Comparison of ENCODE assay signal across 2 cellular contexts in the genomic region with DNA sequence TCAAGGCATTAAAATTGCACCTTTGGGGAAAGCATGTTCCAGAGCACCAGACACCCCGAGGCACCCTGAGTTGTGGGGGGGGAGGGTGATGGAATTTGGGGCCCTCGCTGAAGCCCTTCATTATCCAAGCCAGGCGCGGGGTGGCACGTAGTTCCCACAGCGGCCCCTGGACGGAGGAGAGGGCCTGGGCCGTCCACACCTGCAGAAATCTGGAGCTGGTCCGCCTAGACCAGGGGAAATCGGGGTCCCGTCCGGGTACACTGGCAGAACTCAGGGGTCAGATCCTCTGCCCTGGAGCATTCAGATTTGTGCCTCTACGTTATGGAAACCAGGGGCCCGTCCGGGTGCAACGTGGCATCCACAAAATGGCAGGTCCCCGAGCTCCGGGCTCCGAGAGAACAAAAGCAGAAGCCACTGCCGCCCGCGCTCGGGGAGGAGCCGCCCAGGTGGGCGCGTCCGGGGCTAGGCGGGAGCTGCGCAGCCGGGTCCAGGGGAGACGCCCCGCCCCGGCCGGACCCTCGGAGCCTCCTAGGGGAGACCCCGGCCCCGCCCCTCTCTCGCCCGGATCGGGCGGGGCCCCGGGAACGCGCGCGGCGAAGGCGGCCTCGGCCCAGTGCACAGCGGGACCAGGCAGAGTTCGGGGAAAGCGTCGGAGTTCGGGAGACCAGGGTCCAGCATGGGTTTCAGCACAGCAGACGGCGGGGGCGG.
TF ChIP-seq lines count a peak whose summit lies in the region.

A gene with protein sequence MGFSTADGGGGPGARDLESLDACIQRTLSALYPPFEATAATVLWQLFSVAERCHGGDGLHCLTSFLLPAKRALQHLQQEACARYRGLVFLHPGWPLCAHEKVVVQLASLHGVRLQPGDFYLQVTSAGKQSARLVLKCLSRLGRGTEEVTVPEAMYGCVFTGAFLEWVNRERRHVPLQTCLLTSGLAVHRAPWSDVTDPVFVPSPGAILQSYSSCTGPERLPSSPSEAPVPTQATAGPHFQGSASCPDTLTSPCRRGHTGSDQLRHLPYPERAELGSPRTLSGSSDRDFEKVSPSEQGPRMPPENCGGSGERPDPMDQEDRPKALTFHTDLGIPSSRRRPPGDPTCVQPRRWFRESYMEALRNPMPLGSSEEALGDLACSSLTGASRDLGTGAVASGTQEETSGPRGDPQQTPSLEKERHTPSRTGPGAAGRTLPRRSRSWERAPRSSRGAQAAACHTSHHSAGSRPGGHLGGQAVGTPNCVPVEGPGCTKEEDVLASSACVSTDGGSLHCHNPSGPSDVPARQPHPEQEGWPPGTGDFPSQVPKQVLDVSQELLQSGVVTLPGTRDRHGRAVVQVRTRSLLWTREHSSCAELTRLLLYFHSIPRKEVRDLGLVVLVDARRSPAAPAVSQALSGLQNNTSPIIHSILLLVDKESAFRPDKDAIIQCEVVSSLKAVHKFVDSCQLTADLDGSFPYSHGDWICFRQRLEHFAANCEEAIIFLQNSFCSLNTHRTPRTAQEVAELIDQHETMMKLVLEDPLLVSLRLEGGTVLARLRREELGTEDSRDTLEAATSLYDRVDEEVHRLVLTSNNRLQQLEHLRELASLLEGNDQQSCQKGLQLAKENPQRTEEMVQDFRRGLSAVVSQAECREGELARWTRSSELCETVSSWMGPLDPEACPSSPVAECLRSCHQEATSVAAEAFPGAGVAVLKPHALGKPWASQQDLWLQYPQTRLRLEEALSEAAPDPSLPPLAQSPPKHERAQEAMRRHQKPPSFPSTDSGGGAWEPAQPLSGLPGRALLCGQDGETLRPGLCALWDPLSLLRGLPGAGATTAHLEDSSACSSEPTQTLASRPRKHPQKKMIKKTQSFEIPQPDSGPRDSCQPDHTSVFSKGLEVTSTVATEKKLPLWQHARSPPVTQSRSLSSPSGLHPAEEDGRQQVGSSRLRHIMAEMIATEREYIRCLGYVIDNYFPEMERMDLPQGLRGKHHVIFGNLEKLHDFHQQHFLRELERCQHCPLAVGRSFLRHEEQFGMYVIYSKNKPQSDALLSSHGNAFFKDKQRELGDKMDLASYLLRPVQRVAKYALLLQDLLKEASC (N-terminal part only) (plus strand): TSS at position 613 of the 708 bp plus-strand sequence. CDS start 64 bp downstream, at position 677.

TF ChIP-seq in WTC11, 78 proteins besides CTCF, POLR2A, EP300 and RAD21 (continues in another document):
- TF ChIP-seq SMAD3 (CRISPR knock-in tag; IDR thresholded peaks at IDR 0.05; ENCODE audit: borderline replicate concordance) (no peak), SOX15 (CRISPR knock-in tag; IDR thresholded peaks at IDR 0.05) (no peak), NR2C2 (CRISPR knock-in tag; IDR thresholded peaks at IDR 0.05) (no peak), ZNF423 (CRISPR knock-in tag; IDR thresholded peaks at IDR 0.05) (no peak; the same call in 1 of the 2 replicates), SP1 (CRISPR knock-in tag; conservative IDR thresholded peaks at IDR 0.05) (peak; percentile 77), ATF1 (CRISPR knock-in tag; IDR thresholded peaks at IDR 0.05) (no peak), FOXP1 (CRISPR knock-in tag; IDR thresholded peaks at IDR 0.05; ENCODE audit: borderline replicate concordance) (no peak), TP53 (CRISPR knock-in tag; IDR thresholded peaks at IDR 0.05) (no peak), OVOL2 (CRISPR knock-in tag; IDR thresholded peaks at IDR 0.05; ENCODE audit: borderline replicate concordance) (no peak)
- TF ChIP-seq, protein P1, sequence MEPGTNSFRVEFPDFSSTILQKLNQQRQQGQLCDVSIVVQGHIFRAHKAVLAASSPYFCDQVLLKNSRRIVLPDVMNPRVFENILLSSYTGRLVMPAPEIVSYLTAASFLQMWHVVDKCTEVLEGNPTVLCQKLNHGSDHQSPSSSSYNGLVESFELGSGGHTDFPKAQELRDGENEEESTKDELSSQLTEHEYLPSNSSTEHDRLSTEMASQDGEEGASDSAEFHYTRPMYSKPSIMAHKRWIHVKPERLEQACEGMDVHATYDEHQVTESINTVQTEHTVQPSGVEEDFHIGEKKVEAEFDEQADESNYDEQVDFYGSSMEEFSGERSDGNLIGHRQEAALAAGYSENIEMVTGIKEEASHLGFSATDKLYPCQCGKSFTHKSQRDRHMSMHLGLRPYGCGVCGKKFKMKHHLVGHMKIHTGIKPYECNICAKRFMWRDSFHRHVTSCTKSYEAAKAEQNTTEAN (CRISPR knock-in tag; IDR thresholded peaks at IDR 0.05), result no peak
- TF ChIP-seq, protein P2, sequence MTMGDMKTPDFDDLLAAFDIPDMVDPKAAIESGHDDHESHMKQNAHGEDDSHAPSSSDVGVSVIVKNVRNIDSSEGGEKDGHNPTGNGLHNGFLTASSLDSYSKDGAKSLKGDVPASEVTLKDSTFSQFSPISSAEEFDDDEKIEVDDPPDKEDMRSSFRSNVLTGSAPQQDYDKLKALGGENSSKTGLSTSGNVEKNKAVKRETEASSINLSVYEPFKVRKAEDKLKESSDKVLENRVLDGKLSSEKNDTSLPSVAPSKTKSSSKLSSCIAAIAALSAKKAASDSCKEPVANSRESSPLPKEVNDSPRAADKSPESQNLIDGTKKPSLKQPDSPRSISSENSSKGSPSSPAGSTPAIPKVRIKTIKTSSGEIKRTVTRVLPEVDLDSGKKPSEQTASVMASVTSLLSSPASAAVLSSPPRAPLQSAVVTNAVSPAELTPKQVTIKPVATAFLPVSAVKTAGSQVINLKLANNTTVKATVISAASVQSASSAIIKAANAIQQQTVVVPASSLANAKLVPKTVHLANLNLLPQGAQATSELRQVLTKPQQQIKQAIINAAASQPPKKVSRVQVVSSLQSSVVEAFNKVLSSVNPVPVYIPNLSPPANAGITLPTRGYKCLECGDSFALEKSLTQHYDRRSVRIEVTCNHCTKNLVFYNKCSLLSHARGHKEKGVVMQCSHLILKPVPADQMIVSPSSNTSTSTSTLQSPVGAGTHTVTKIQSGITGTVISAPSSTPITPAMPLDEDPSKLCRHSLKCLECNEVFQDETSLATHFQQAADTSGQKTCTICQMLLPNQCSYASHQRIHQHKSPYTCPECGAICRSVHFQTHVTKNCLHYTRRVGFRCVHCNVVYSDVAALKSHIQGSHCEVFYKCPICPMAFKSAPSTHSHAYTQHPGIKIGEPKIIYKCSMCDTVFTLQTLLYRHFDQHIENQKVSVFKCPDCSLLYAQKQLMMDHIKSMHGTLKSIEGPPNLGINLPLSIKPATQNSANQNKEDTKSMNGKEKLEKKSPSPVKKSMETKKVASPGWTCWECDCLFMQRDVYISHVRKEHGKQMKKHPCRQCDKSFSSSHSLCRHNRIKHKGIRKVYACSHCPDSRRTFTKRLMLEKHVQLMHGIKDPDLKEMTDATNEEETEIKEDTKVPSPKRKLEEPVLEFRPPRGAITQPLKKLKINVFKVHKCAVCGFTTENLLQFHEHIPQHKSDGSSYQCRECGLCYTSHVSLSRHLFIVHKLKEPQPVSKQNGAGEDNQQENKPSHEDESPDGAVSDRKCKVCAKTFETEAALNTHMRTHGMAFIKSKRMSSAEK (CRISPR knock-in tag; IDR thresholded peaks at IDR 0.05; ENCODE audit: borderline replicate concordance), result no peak
- TF ChIP-seq, protein P3, sequence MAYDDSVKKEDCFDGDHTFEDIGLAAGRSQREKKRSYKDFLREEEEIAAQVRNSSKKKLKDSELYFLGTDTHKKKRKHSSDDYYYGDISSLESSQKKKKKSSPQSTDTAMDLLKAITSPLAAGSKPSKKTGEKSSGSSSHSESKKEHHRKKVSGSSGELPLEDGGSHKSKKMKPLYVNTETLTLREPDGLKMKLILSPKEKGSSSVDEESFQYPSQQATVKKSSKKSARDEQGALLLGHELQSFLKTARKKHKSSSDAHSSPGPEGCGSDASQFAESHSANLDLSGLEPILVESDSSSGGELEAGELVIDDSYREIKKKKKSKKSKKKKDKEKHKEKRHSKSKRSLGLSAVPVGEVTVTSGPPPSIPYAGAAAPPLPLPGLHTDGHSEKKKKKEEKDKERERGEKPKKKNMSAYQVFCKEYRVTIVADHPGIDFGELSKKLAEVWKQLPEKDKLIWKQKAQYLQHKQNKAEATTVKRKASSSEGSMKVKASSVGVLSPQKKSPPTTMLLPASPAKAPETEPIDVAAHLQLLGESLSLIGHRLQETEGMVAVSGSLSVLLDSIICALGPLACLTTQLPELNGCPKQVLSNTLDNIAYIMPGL (CRISPR knock-in tag; IDR thresholded peaks at IDR 0.05), result no peak; the same call in 1 of the 2 replicates
- TF ChIP-seq, protein P4, sequence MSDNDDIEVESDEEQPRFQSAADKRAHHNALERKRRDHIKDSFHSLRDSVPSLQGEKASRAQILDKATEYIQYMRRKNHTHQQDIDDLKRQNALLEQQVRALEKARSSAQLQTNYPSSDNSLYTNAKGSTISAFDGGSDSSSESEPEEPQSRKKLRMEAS (CRISPR knock-in tag; IDR thresholded peaks at IDR 0.05), result peak; percentile 75
- TF ChIP-seq, protein P5, sequence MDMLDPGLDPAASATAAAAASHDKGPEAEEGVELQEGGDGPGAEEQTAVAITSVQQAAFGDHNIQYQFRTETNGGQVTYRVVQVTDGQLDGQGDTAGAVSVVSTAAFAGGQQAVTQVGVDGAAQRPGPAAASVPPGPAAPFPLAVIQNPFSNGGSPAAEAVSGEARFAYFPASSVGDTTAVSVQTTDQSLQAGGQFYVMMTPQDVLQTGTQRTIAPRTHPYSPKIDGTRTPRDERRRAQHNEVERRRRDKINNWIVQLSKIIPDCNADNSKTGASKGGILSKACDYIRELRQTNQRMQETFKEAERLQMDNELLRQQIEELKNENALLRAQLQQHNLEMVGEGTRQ (CRISPR knock-in tag; IDR thresholded peaks at IDR 0.05), result 0 out of 2 replicates have a peak, but pooled peaks have one; percentile 15

TF ChIP-seq in HepG2, 621 proteins besides CTCF, POLR2A, EP300 and RAD21 (continued from another document):
- peak; percentile 45; the same call in 1 of the 2 replicates for TF ChIP-seq ZNF777 (CRISPR knock-in tag; IDR thresholded peaks at IDR 0.05)
- peak; percentile 15 for TF ChIP-seq YY1 (IDR thresholded peaks at IDR 0.05; ENCODE audit: insufficient read depth, insufficient replicate concordance, low read depth, low read length)
